27 cellular contexts compared by ENCODE assay signal in genomic region chr12:108365324-108365723, GRCh38.
"Had no signal": no experiment of that assay in that cellular context is flagged by ENCODE, and none has a peak within 500 bp of the region (broad histone marks: within the 10 kb centered on the region; RNA-seq: fewer than 3 reads in every experiment).

No MANE protein-coding gene starts in this region.

- H3K4me1 ChIP-seq: neural progenitor cell, parathyroid adenoma, psoas muscle, right lobe of liver, sigmoid colon, stomach, thyroid gland, tibial nerve, upper lobe of left lung, vagina had no signal

- H3K4me3 ChIP-seq: neural progenitor cell, ovary, psoas muscle, right lobe of liver, sigmoid colon, stomach, thoracic aorta, thyroid gland, tibial nerve, upper lobe of left lung, vagina had no signal

- H3K4me3 Mint-ChIP-seq: naive thymus-derived CD8-positive, alpha-beta T cell; natural killer cell treated with Interleukin-12 subunit alpha and Interleukin-12 subunit beta and Interleukin-15 and Interleukin-18, amount 100 ng/mL, for 72 hours; neural progenitor cell; stimulated activated effector memory CD8-positive, alpha-beta T cell treated with anti-CD3 and anti-CD28 coated beads, Interleukin-12 subunit alpha, Interleukin-12 subunit beta, amount 100 ng/mL, for 72 hours; stimulated activated naive B cell treated with anti-CD40 and anti-IgM and Interleukin-4, amounts not matched to agents 10 μg/mL and 1 μg/mL and 100 μg/mL, for 72 hours; stimulated activated naive CD8-positive, alpha-beta T cell treated with anti-CD3 and anti-CD28 coated beads, Interleukin-15, Interleukin-2, amounts not matched to agents 100 ng/mL and 50 ng/mL, for 24 hours had no signal

- H3K9ac ChIP-seq: neural progenitor cell, parathyroid adenoma had no signal

- H3K27me3 ChIP-seq: neural progenitor cell, ovary, right lobe of liver, sigmoid colon, stomach, thyroid gland, tibial nerve, upper lobe of left lung, vagina had no signal

- H3K36me3 Mint-ChIP-seq: naive thymus-derived CD8-positive, alpha-beta T cell; natural killer cell treated with Interleukin-12 subunit alpha and Interleukin-12 subunit beta and Interleukin-15 and Interleukin-18, amount 100 ng/mL, for 72 hours; neural progenitor cell; stimulated activated effector memory CD8-positive, alpha-beta T cell treated with anti-CD3 and anti-CD28 coated beads, Interleukin-12 subunit alpha, Interleukin-12 subunit beta, amount 100 ng/mL, for 72 hours; stimulated activated naive B cell treated with anti-CD40 and anti-IgM and Interleukin-4, amounts not matched to agents 10 μg/mL and 1 μg/mL and 100 μg/mL, for 72 hours had no signal

- H3K27ac Mint-ChIP-seq: naive thymus-derived CD8-positive, alpha-beta T cell; natural killer cell treated with Interleukin-12 subunit alpha and Interleukin-12 subunit beta and Interleukin-15 and Interleukin-18, amount 100 ng/mL, for 72 hours; neural progenitor cell; progenitor cell of endocrine pancreas; stimulated activated effector memory CD8-positive, alpha-beta T cell treated with anti-CD3 and anti-CD28 coated beads, Interleukin-12 subunit alpha, Interleukin-12 subunit beta, amount 100 ng/mL, for 72 hours; stimulated activated naive B cell treated with anti-CD40 and anti-IgM and Interleukin-4, amounts not matched to agents 10 μg/mL and 1 μg/mL and 100 μg/mL, for 72 hours; stimulated activated naive CD8-positive, alpha-beta T cell treated with anti-CD3 and anti-CD28 coated beads, Interleukin-15, Interleukin-2, amounts not matched to agents 100 ng/mL and 50 ng/mL, for 24 hours had no signal

- DNase-seq: naive thymus-derived CD8-positive, alpha-beta T cell; occipital lobe; ovary; posterior cingulate gyrus; psoas muscle; right cardiac atrium; right lobe of liver; sigmoid colon; small intestine; stimulated activated CD4-positive, alpha-beta T cell treated with anti-CD3 and anti-CD28 coated beads, Interleukin-15, amount 100 ng/mL, for 24 hours; stimulated activated CD4-positive, alpha-beta T cell treated with anti-CD3 and anti-CD28 coated beads, Interleukin-2, amount 100 ng/mL, for 24 hours; stimulated activated CD4-positive, alpha-beta T cell treated with anti-CD3 and anti-CD28 coated beads, Interleukin-2, amount 100 ng/mL, for 48 hours; stimulated activated CD4-positive, alpha-beta T cell treated with anti-CD3 and anti-CD28 coated beads, Interleukin-4, amount 100 ng/mL, for 24 hours; stimulated activated naive B cell treated with anti-CD40 and anti-IgM and Interleukin-4, amounts not matched to agents 10 μg/mL and 1 μg/mL and 100 μg/mL, for 72 hours; stimulated activated naive CD4-positive, alpha-beta T cell treated with Interleukin-2 at 50 U/mL for 16 hours; stomach; thyroid gland; upper lobe of left lung had no signal

- H3K27me3 Mint-ChIP-seq: stimulated activated naive CD8-positive, alpha-beta T cell treated with anti-CD3 and anti-CD28 coated beads, Interleukin-15, Interleukin-2, amounts not matched to agents 100 ng/mL and 50 ng/mL, for 24 hours had no signal

- H3K36me3 ChIP-seq: neural progenitor cell, ovary, right lobe of liver, sigmoid colon, stomach, thoracic aorta, thyroid gland, tibial nerve, upper lobe of left lung, vagina had no signal

- H3K9me3 ChIP-seq: ovary, psoas muscle, right lobe of liver, sigmoid colon, stomach, thoracic aorta, thyroid gland, tibial nerve, upper lobe of left lung, vagina had no signal

- H3K9me3 Mint-ChIP-seq: naive thymus-derived CD8-positive, alpha-beta T cell; natural killer cell treated with Interleukin-12 subunit alpha and Interleukin-12 subunit beta and Interleukin-15 and Interleukin-18, amount 100 ng/mL, for 72 hours; neural progenitor cell; stimulated activated effector memory CD8-positive, alpha-beta T cell treated with anti-CD3 and anti-CD28 coated beads, Interleukin-12 subunit alpha, Interleukin-12 subunit beta, amount 100 ng/mL, for 72 hours; stimulated activated naive CD8-positive, alpha-beta T cell treated with anti-CD3 and anti-CD28 coated beads, Interleukin-15, Interleukin-2, amounts not matched to agents 100 ng/mL and 50 ng/mL, for 24 hours had no signal
